15 cellular contexts compared by ENCODE assay signal in genomic region chr19:40724848-40725247, GRCh38.
"Had no signal": no experiment of that assay in that cellular context is flagged by ENCODE, and none has a peak within 500 bp of the region (broad histone marks: within the 10 kb centered on the region; RNA-seq: fewer than 3 reads in every experiment).

No MANE protein-coding gene starts in this region.

- H3K27me3 ChIP-seq: ascending aorta, foreskin keratinocyte, right lobe of liver, suprapubic skin had no signal

- H3K9me3 Mint-ChIP-seq: activated naive CD8-positive, alpha-beta T cell treated with anti-CD3 and anti-CD28 coated beads, Interleukin-2, amount 10 ng/mL, durations not matched to agents 7 days and 5 days; stimulated activated naive B cell treated with anti-CD40 and anti-IgM and Interleukin-4, amounts not matched to agents 10 μg/mL and 1 μg/mL and 100 μg/mL, for 72 hours had no signal

- ATAC-seq: foreskin keratinocyte; left colon; naive thymus-derived CD4-positive, alpha-beta T cell; right lobe of liver; SK-N-SH treated with all-trans-retinoic acid at 6 μM for 48 hours; stimulated activated naive B cell treated with anti-CD40 and anti-IgM and Interleukin-4, amounts not matched to agents 10 μg/mL and 1 μg/mL and 100 μg/mL, for 72 hours had no signal

- H3K27ac Mint-ChIP-seq: activated naive CD8-positive, alpha-beta T cell treated with anti-CD3 and anti-CD28 coated beads, Interleukin-2, amount 10 ng/mL, durations not matched to agents 7 days and 5 days had no signal

- H3K9me3 ChIP-seq: ascending aorta, prostate gland, right lobe of liver, suprapubic skin had no signal

- H3K4me1 ChIP-seq: prostate gland had no signal

- H3K4me3 Mint-ChIP-seq: activated naive CD8-positive, alpha-beta T cell treated with anti-CD3 and anti-CD28 coated beads, Interleukin-2, amount 10 ng/mL, durations not matched to agents 7 days and 5 days; naive thymus-derived CD4-positive, alpha-beta T cell; stimulated activated naive B cell treated with anti-CD40 and anti-IgM and Interleukin-4, amounts not matched to agents 10 μg/mL and 1 μg/mL and 100 μg/mL, for 72 hours had no signal

- H3K4me3 ChIP-seq: ascending aorta, lung, prostate gland, right lobe of liver, suprapubic skin had no signal

- H3K27ac ChIP-seq: ascending aorta, foreskin keratinocyte, right lobe of liver, suprapubic skin had no signal

- DNase-seq: activated naive CD8-positive, alpha-beta T cell treated with anti-CD3 and anti-CD28 coated beads, Interleukin-2, amount 10 ng/mL, durations not matched to agents 7 days and 5 days; foreskin keratinocyte; head of caudate nucleus; left colon; naive thymus-derived CD4-positive, alpha-beta T cell; nucleus accumbens; right lobe of liver; Right ventricle myocardium superior; stimulated activated naive B cell treated with anti-CD40 and anti-IgM and Interleukin-4, amounts not matched to agents 10 μg/mL and 1 μg/mL and 100 μg/mL, for 72 hours; T-helper 2 cell had no signal

- H3K27me3 Mint-ChIP-seq: activated naive CD8-positive, alpha-beta T cell treated with anti-CD3 and anti-CD28 coated beads, Interleukin-2, amount 10 ng/mL, durations not matched to agents 7 days and 5 days; naive thymus-derived CD4-positive, alpha-beta T cell; stimulated activated naive B cell treated with anti-CD40 and anti-IgM and Interleukin-4, amounts not matched to agents 10 μg/mL and 1 μg/mL and 100 μg/mL, for 72 hours had no signal
